Comparison of ENCODE assay signal across 29 cellular contexts in the genomic region with DNA sequence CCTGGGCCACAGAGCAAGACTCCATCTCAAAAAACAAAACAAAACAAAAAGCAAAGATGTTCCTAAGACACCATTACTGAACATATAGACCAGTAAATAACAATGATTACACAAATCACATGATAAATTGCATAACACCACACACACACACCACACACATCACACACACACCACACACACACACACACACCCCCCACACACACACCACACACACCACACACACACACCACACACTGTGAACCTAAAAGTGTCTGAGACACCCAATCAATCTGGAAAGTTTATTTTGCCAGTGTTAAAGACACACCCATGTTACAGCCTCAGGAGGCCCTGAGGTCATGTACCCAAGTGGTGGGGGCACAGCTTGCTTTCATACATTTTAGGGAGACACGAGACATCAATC.
A peak's percentile ranks its signal among the peaks of the same experiment; 100 is the strongest.
DNase-seq lines count a peak whose midpoint lies in the region; ATAC-seq, FAIRE-seq and TF ChIP-seq lines count a peak whose summit lies in the region.
"Had no signal": no experiment of that assay in that cellular context is flagged by ENCODE, and none has a peak within 500 bp of the region (broad histone marks: within the 10 kb centered on the region; RNA-seq: fewer than 3 reads in every experiment).

No MANE protein-coding gene starts in this region.

- H3K4me1 Mint-ChIP-seq in T-helper 1 cell treated with Interleukin-12 subunit alpha and Interleukin-12 subunit beta and Interleukin-4 antibody, amounts not matched to agents 30 μg/mL and 1 μg/mL, for 36 hours (ENCODE audit: low read depth), result peaks cover 2% of the 10 kb centered on the region
- peaks cover 28% of the 10 kb centered on the region for H3K4me1 Mint-ChIP-seq in type B pancreatic cell (ENCODE audit: unreplicated experiment)
- H3K4me1 Mint-ChIP-seq: activated naive CD8-positive, alpha-beta T cell treated with anti-CD3 and anti-CD28 coated beads, Interleukin-2, amount 50 U/mL, for 24 hours had no signal

- no peak overlapping the region for H3K18ac ChIP-seq in mesenchymal stem cell (ENCODE audit: low read depth in 1 of 2, low read length in 2 of 2)

- no peaks in the 10 kb centered on the region for H3K9me1 ChIP-seq in K562 (ENCODE audit: control insufficient read depth, insufficient read depth, low read length)

- no peak for TF ChIP-seq RAD21 in K562 (CRISPR knock-in tag; conservative IDR thresholded peaks at IDR 0.05 in 1 of 2, IDR thresholded peaks at IDR 0.05 in 1 of 2)

- H3K27ac Mint-ChIP-seq in T-helper 1 cell treated with Interleukin-12 subunit alpha and Interleukin-12 subunit beta and Interleukin-4 antibody, amounts not matched to agents 30 μg/mL and 1 μg/mL, for 36 hours, result peak overlapping the region; percentile 13
- H3K27ac Mint-ChIP-seq in type B pancreatic cell, result peak overlapping the region; percentile 44
- H3K27ac Mint-ChIP-seq: activated CD4-positive, alpha-beta T cell treated with anti-CD3 and anti-CD28 coated beads, Interleukin-2, amount 10 ng/mL, durations not matched to agents 24 days and 14 days; activated naive CD8-positive, alpha-beta T cell treated with anti-CD3 and anti-CD28 coated beads, Interleukin-2, amount 50 U/mL, for 24 hours; natural killer cell treated with Interleukin-12 subunit alpha and Interleukin-12 subunit beta and Interleukin-15 and Interleukin-18, amount 100 ng/mL, for 72 hours; T-helper 2 cell treated with Interferon-gamma antibody and Interleukin-4, amounts not matched to agents 5 μg/mL and 100 μg/mL, for 36 hours had no signal

- H3K9me3 ChIP-seq in K562 (replicated peaks; ENCODE audit: control insufficient read depth, insufficient read depth, low read depth, low read length) (no peaks in the 10 kb centered on the region), mesenchymal stem cell (ENCODE audit: control insufficient read depth, low read length) (no peaks in the 10 kb centered on the region), colonic mucosa (no peaks in the 10 kb centered on the region)
- H3K9me3 ChIP-seq: lower lobe of right lung, testis had no signal

- WGBS in K562 (ENCODE audit: insufficient coverage, low coverage, missing lambda C conversion rate), result 57% methylated on average over 1 of the region's 1 CpG
- 95% methylated on average over 1 of the region's 1 CpG for WGBS in mesenchymal stem cell

- TF ChIP-seq CTCF in K562 (IDR thresholded peaks at IDR 0.05 in 2 of 3, conservative IDR thresholded peaks at IDR 0.05 in 1 of 3; ENCODE audit: insufficient read depth in 2 of 3, low read depth in 1 of 3, low read length in 3 of 3) (no peak), type B pancreatic cell (conservative IDR thresholded peaks at IDR 0.05) (no peak), colonic mucosa (IDR thresholded peaks at IDR 0.05) (no peak)

- CTCF ChIA-PET in K562 (lab: Yijun Ruan, JAX; ENCODE audit: low intra/inter-chr PET ratio), result interaction anchor here (1.1 to 3.4 kb wide), 3 partner anchors 112 to 228 kb away, joined by 3 to 29 read pairs (median 13); no protein-coding TSS in a partner anchor

- no peak for ATAC-seq in K562
- ATAC-seq: activated naive CD8-positive, alpha-beta T cell treated with anti-CD3 and anti-CD28 coated beads, Interleukin-2, amount 50 U/mL, for 24 hours; activated T-cell treated with anti-CD3 and anti-CD28 coated beads, Interleukin-2, amount 50 U/mL, for 4 hours; lower lobe of right lung; natural killer cell treated with Interleukin-12 subunit alpha and Interleukin-12 subunit beta and Interleukin-15 and Interleukin-18, amount 100 ng/mL, for 72 hours; sciatic nerve had no signal

- no peak overlapping the region for H2BK15ac ChIP-seq in mesenchymal stem cell (ENCODE audit: low read depth, poor library complexity, severe bottlenecking)

- in situ Hi-C loops in K562 (cut with MboI), result loop anchor here (5.0 kb wide), 1 partner anchor 228 kb away; no protein-coding TSS in a partner anchor
- in situ Hi-C loops in KBM-7 (cut with MboI; ENCODE audit: low pct_unique_long_range_greater_than_20kb, low sequenced_read_pairs), result loop anchor here (25.0 kb wide), 1 partner anchor 193 kb away; no protein-coding TSS in a partner anchor

- H2BK5ac ChIP-seq in mesenchymal stem cell (ENCODE audit: low read depth, low read length, poor library complexity, severe bottlenecking), result no peak overlapping the region

- no peaks in the 10 kb centered on the region for H3K36me3 ChIP-seq in K562 (ENCODE audit: control insufficient read depth, insufficient read depth, low read length)
- H3K36me3 ChIP-seq in mesenchymal stem cell (ENCODE audit: control insufficient read depth in 1 of 2, insufficient read depth in 2 of 2, low read depth in 1 of 2, low read length in 2 of 2), result peaks cover 0 to 3% of the 10 kb centered on the region in 2 experiments
- no peaks in the 10 kb centered on the region for H3K36me3 ChIP-seq in colonic mucosa
- H3K36me3 ChIP-seq: lower lobe of right lung had no signal

- TF ChIP-seq EP300 in K562 (IDR thresholded peaks at IDR 0.05; ENCODE audit: low read length), result no peak

- H3K4ac ChIP-seq in mesenchymal stem cell (ENCODE audit: low read depth in 1 of 2, low read length in 2 of 2), result no peak overlapping the region

- POLR2A ChIA-PET in K562 (lab: Yijun Ruan, JAX), result interaction anchor here (1.1 kb wide), 1 partner anchor 32 kb away, joined by 3 read pairs; no protein-coding TSS in a partner anchor

- H3K14ac ChIP-seq in mesenchymal stem cell (ENCODE audit: low read length in 2 of 2), result no peak overlapping the region

- DNase-seq in T-helper 1 cell, result no peak
- no peak for DNase-seq in K562 (ENCODE audit: extremely low read depth in 1 of 4, low spot score in 3 of 4)
- peak; percentile 22 for DNase-seq in mesenchymal stem cell
- no peak for DNase-seq in type B pancreatic cell (ENCODE audit: extremely low spot score, unreplicated experiment)
- DNase-seq in colonic mucosa, result no peak
- no peak for DNase-seq in KBM-7
- DNase-seq in NCI-H748 treated with DMSO at 0.1 percent for 48 hours (lab: John Stamatoyannopoulos, UW), result no peak
- DNase-seq: 8988T; activated CD4-positive, alpha-beta T cell treated with anti-CD3 and anti-CD28 coated beads, Interleukin-2, amount 10 ng/mL, durations not matched to agents 24 days and 14 days; activated naive CD8-positive, alpha-beta T cell treated with anti-CD3 and anti-CD28 coated beads, Interleukin-2, amount 50 U/mL, for 24 hours; activated T-cell treated with anti-CD3 and anti-CD28 coated beads, Interleukin-2, amount 50 U/mL, for 4 hours; cerebellar nuclear complex; H7; head of caudate nucleus; KG1; lower lobe of right lung; MM.1S; NCI-H1417; NCI-H2029 treated with DMSO at 0.1 percent for 48 hours; NCI-H82; stimulated activated CD4-positive, alpha-beta T cell treated with anti-CD3 and anti-CD28 coated beads, Interleukin-15, amount 100 ng/mL, for 24 hours; stimulated activated naive CD4-positive, alpha-beta T cell treated with Interleukin-2 at 50 U/mL for 16 hours; testis had no signal

- peak; percentile 78 for FAIRE-seq in K562 (lab: Jason Lieb, UNC)
- FAIRE-seq: G401.6 had no signal

- no peak overlapping the region for H2AK5ac ChIP-seq in mesenchymal stem cell (ENCODE audit: low read length, severe bottlenecking)

- no peaks in the 10 kb centered on the region for H3K36me3 Mint-ChIP-seq in T-helper 1 cell treated with Interleukin-12 subunit alpha and Interleukin-12 subunit beta and Interleukin-4 antibody, amounts not matched to agents 30 μg/mL and 1 μg/mL, for 36 hours (ENCODE audit: low read depth)
- no peaks in the 10 kb centered on the region for H3K36me3 Mint-ChIP-seq in type B pancreatic cell
- H3K36me3 Mint-ChIP-seq: natural killer cell treated with Interleukin-12 subunit alpha and Interleukin-12 subunit beta and Interleukin-15 and Interleukin-18, amount 100 ng/mL, for 72 hours had no signal

- intact Hi-C loops in K562 (cut with micrococcal nuclease), result loop anchor here (5.0 to 10.0 kb wide), 6 partner anchors 63 to 621 kb away; partner anchors contain the start of genes ADAM17, ASAP2, CPSF3 and ITGB1BP1
- intact Hi-C loops in colonic mucosa (cut with DNase I), result loop anchor here (2.0 to 5.0 kb wide), 2 partner anchors 189 to 272 kb away; no protein-coding TSS in a partner anchor

- no peak overlapping the region for H4K8ac ChIP-seq in mesenchymal stem cell (ENCODE audit: low read length)

- no TSS peak for BruUV-seq in K562 (replicated peaks; lab: Mats Ljungman, UMichigan)

- no peak overlapping the region for H2BK120ac ChIP-seq in mesenchymal stem cell (ENCODE audit: low read depth, low read length)

- H3K4me2 ChIP-seq in K562 (ENCODE audit: insufficient read depth, low read length) (no peak overlapping the region), mesenchymal stem cell (ENCODE audit: low read length, poor library complexity, severe bottlenecking) (no peak overlapping the region)

- no peaks in the 10 kb centered on the region for H4K20me1 ChIP-seq in K562 (replicated peaks; ENCODE audit: control insufficient read depth, insufficient read depth, low read length)

- no peak overlapping the region for H3K4me3 ChIP-seq in K562
- no peak overlapping the region for H3K4me3 ChIP-seq in mesenchymal stem cell (ENCODE audit: insufficient read depth in 1 of 2, low read depth in 1 of 2, low read length in 2 of 2)
- no peak overlapping the region for H3K4me3 ChIP-seq in colonic mucosa
- H3K4me3 ChIP-seq: lower lobe of right lung had no signal

- H2AFZ ChIP-seq in K562 (ENCODE audit: low read depth, low read length) (no peak overlapping the region), mesenchymal stem cell (ENCODE audit: low read depth, low read length) (no peak overlapping the region)
- H2AFZ ChIP-seq: parathyroid adenoma had no signal

- H2BK12ac ChIP-seq in mesenchymal stem cell (ENCODE audit: low read length in 2 of 2), result peak overlapping the region in 1 of 2 experiments; percentile 55

- H4K91ac ChIP-seq in mesenchymal stem cell (ENCODE audit: low read length), result no peak overlapping the region

- no peaks in the 10 kb centered on the region for H3K9me3 Mint-ChIP-seq in T-helper 1 cell treated with Interleukin-12 subunit alpha and Interleukin-12 subunit beta and Interleukin-4 antibody, amounts not matched to agents 30 μg/mL and 1 μg/mL, for 36 hours
- H3K9me3 Mint-ChIP-seq in type B pancreatic cell, result no peaks in the 10 kb centered on the region
- H3K9me3 Mint-ChIP-seq: activated CD4-positive, alpha-beta T cell treated with anti-CD3 and anti-CD28 coated beads, Interleukin-2, amount 10 ng/mL, durations not matched to agents 24 days and 14 days; activated naive CD8-positive, alpha-beta T cell treated with anti-CD3 and anti-CD28 coated beads, Interleukin-2, amount 50 U/mL, for 24 hours; activated T-cell treated with anti-CD3 and anti-CD28 coated beads, Interleukin-2, amount 50 U/mL, for 4 hours; natural killer cell treated with Interleukin-12 subunit alpha and Interleukin-12 subunit beta and Interleukin-15 and Interleukin-18, amount 100 ng/mL, for 72 hours; T-helper 2 cell treated with Interferon-gamma antibody and Interleukin-4, amounts not matched to agents 5 μg/mL and 100 μg/mL, for 36 hours had no signal

- H3K27me3 ChIP-seq in K562 (ENCODE audit: control insufficient read depth in 2 of 2, insufficient read depth in 2 of 2, low read length in 2 of 2) (peaks cover 14 to 25% of the 10 kb centered on the region in 2 experiments; a peak in 4 of 5 replicates), mesenchymal stem cell (ENCODE audit: control insufficient read depth in 1 of 2, insufficient read depth in 1 of 2, low read length in 2 of 2) (no peaks in the 10 kb centered on the region), colonic mucosa (no peaks in the 10 kb centered on the region)
- H3K27me3 ChIP-seq: testis had no signal

- H3K79me2 ChIP-seq in K562 (ENCODE audit: control insufficient read depth, insufficient read depth, low read length), result no peaks in the 10 kb centered on the region

- H3K23ac ChIP-seq in mesenchymal stem cell (ENCODE audit: low read length in 2 of 2), result no peak overlapping the region

- H3K9ac ChIP-seq in K562 (ENCODE audit: insufficient read depth in 1 of 2, low read depth in 2 of 2, low read length in 2 of 2) (no peak overlapping the region), mesenchymal stem cell (ENCODE audit: low read length) (no peak overlapping the region), colonic mucosa (ENCODE audit: low read depth in 2 of 2, low read length in 2 of 2) (no peak overlapping the region)
- H3K9ac ChIP-seq: parathyroid adenoma had no signal

- no peak overlapping the region for H3K4me3 Mint-ChIP-seq in T-helper 1 cell treated with Interleukin-12 subunit alpha and Interleukin-12 subunit beta and Interleukin-4 antibody, amounts not matched to agents 30 μg/mL and 1 μg/mL, for 36 hours
- H3K4me3 Mint-ChIP-seq in type B pancreatic cell, result peak overlapping the region; percentile 67
- H3K4me3 Mint-ChIP-seq: activated CD4-positive, alpha-beta T cell treated with anti-CD3 and anti-CD28 coated beads, Interleukin-2, amount 10 ng/mL, durations not matched to agents 24 days and 14 days; activated naive CD8-positive, alpha-beta T cell treated with anti-CD3 and anti-CD28 coated beads, Interleukin-2, amount 50 U/mL, for 24 hours; activated T-cell treated with anti-CD3 and anti-CD28 coated beads, Interleukin-2, amount 50 U/mL, for 4 hours; natural killer cell treated with Interleukin-12 subunit alpha and Interleukin-12 subunit beta and Interleukin-15 and Interleukin-18, amount 100 ng/mL, for 72 hours; T-helper 2 cell treated with Interferon-gamma antibody and Interleukin-4, amounts not matched to agents 5 μg/mL and 100 μg/mL, for 36 hours had no signal

- peaks cover 28% of the 10 kb centered on the region for H3K27me3 Mint-ChIP-seq in T-helper 1 cell treated with Interleukin-12 subunit alpha and Interleukin-12 subunit beta and Interleukin-4 antibody, amounts not matched to agents 30 μg/mL and 1 μg/mL, for 36 hours (ENCODE audit: low read depth)
- H3K27me3 Mint-ChIP-seq in type B pancreatic cell, result peaks cover 3% of the 10 kb centered on the region

- TF ChIP-seq POLR2A in K562 (conservative IDR thresholded peaks at IDR 0.05), result no peak

- H3K4me1 ChIP-seq in K562 (replicated peaks in 1 of 2; ENCODE audit: control insufficient read depth in 2 of 2, insufficient read depth in 2 of 2, low read length in 2 of 2), result peaks cover 6 to 28% of the 10 kb centered on the region in 2 experiments; a peak in 4 of 5 replicates
- H3K4me1 ChIP-seq in mesenchymal stem cell (ENCODE audit: control insufficient read depth, insufficient read depth, low read depth, low read length), result peaks cover 14% of the 10 kb centered on the region
- peaks cover 5% of the 10 kb centered on the region for H3K4me1 ChIP-seq in colonic mucosa

- H3K79me1 ChIP-seq in mesenchymal stem cell (replicated peaks; ENCODE audit: low read length, poor library complexity, severe bottlenecking), result no peaks in the 10 kb centered on the region

- H3K27ac ChIP-seq in K562 (ENCODE audit: extremely low read depth, low read depth, low read length), result no peak overlapping the region
- H3K27ac ChIP-seq in mesenchymal stem cell (ENCODE audit: low read length, poor library complexity, severe bottlenecking), result no peak overlapping the region
- no peak overlapping the region for H3K27ac ChIP-seq in colonic mucosa
- H3K27ac ChIP-seq: lower lobe of right lung, parathyroid adenoma, testis had no signal
